23 cellular contexts compared by ENCODE assay signal in the genomic region with DNA sequence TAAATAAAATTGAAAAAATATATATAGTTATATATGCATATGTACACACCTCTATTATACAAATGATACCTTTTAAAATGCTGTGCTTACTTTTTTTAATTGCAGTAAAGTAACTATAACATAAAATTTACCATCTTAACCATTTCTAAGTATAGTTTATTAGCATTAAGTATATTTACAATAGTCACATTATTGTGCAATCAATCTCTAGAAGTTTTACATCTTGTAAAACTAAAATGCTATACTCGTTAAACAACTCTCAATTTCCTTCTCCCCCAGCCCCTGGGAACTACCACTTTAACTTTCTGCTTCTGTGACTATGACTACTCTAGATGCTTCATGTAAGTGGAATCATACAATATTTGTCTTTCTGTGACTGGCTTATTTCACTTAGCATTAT.
DNase-seq lines count a peak whose midpoint lies in the region; ATAC-seq and TF ChIP-seq lines count a peak whose summit lies in the region.
"Had no signal": no experiment of that assay in that cellular context is flagged by ENCODE, and none has a peak within 500 bp of the region (broad histone marks: within the 10 kb centered on the region; RNA-seq: fewer than 3 reads in every experiment).

No MANE protein-coding gene starts in this region.

- no peak overlapping the region for H3K4me3 ChIP-seq in LNCaP clone FGC (ENCODE audit: low read depth, low read length)
- H3K4me3 ChIP-seq: HAP-1, SJSA1 had no signal

- H3K27me3 Mint-ChIP-seq in WTC11 (ENCODE audit: low read depth) = no peaks in the 10 kb centered on the region
- peaks cover 3 to 8% of the 10 kb centered on the region in 2 donors for H3K27me3 Mint-ChIP-seq in natural killer cell treated with Interleukin-12 subunit alpha and Interleukin-12 subunit beta and Interleukin-15 and Interleukin-18, amount 100 ng/mL, for 72 hours

- no peak for TF ChIP-seq POLR2A in GM18505 (IDR thresholded peaks at IDR 0.05; ENCODE audit: borderline replicate concordance, extremely low read depth, insufficient read depth, insufficient read length)

- peaks cover 70% of the 10 kb centered on the region for H3K4me1 Mint-ChIP-seq in WTC11
- H3K4me1 Mint-ChIP-seq in natural killer cell treated with Interleukin-12 subunit alpha and Interleukin-12 subunit beta and Interleukin-15 and Interleukin-18, amount 100 ng/mL, for 72 hours (ENCODE audit: low read depth in 2 of 2) = no peaks in the 10 kb centered on the region
- H3K4me1 Mint-ChIP-seq: B cell; CD8-positive, alpha-beta memory T cell had no signal

- no peak overlapping the region for H3K4me3 Mint-ChIP-seq in WTC11
- no peak overlapping the region for H3K4me3 Mint-ChIP-seq in natural killer cell treated with Interleukin-12 subunit alpha and Interleukin-12 subunit beta and Interleukin-15 and Interleukin-18, amount 100 ng/mL, for 72 hours
- H3K4me3 Mint-ChIP-seq: B cell; CD8-positive, alpha-beta memory T cell; HFFc6 had no signal

- H3K36me3 Mint-ChIP-seq in WTC11 = peaks cover 12% of the 10 kb centered on the region
- H3K36me3 Mint-ChIP-seq in natural killer cell treated with Interleukin-12 subunit alpha and Interleukin-12 subunit beta and Interleukin-15 and Interleukin-18, amount 100 ng/mL, for 72 hours = no peaks in the 10 kb centered on the region

- POLR2A ChIA-PET in WTC11 (lab: Charles Lee) = no interaction called here

- peak overlapping the region; percentile 88 for H3K27ac Mint-ChIP-seq in WTC11
- no peak overlapping the region for H3K27ac Mint-ChIP-seq in natural killer cell treated with Interleukin-12 subunit alpha and Interleukin-12 subunit beta and Interleukin-15 and Interleukin-18, amount 100 ng/mL, for 72 hours
- H3K27ac Mint-ChIP-seq: B cell; CD8-positive, alpha-beta memory T cell had no signal

- TF ChIP-seq CTCF in LNCaP clone FGC (IDR thresholded peaks at IDR 0.05; ENCODE audit: control insufficient read depth, extremely low read depth, insufficient read depth) (no peak), WTC11 (IDR thresholded peaks at IDR 0.05) (no peak), GM10266 (IDR thresholded peaks at IDR 0.05; ENCODE audit: control insufficient read depth, insufficient read depth, low read depth, missing control alignments) (no peak)

- CTCF ChIA-PET in WTC11 (lab: Charles Lee) = interaction anchor here (1.0 kb wide), 1 partner anchor 54 kb away, joined by 5 read pairs; no protein-coding TSS in a partner anchor

- DNase-seq in LNCaP clone FGC (ENCODE audit: low read depth) (peak; percentile 8), WTC11 (ENCODE audit: low spot score) (no peak), epithelial cell of prostate (ENCODE audit: low read depth, low spot score) (no peak), GM10266 (ENCODE audit: extremely low spot score) (no peak)
- no peak for DNase-seq in natural killer cell treated with Interleukin-12 subunit alpha and Interleukin-12 subunit beta and Interleukin-15 and Interleukin-18, amount 100 ng/mL, for 72 hours (ENCODE audit: low spot score)
- DNase-seq: CD8-positive, alpha-beta memory T cell; DMS 273 treated with DMSO at 0.1 percent for 48 hours; DMS79 treated with DMSO at 0.1 percent for 48 hours; GOT3; HFFc6; Karpas-422; NCI-H1105 treated with DMSO at 0.1 percent for 48 hours; NCI-H2029; NCI-H446; NCI-H524 treated with DMSO at 0.1 percent for 48 hours; NCI-H774; Right ventricle myocardium superior had no signal

- peaks cover 3% of the 10 kb centered on the region for H3K9me3 Mint-ChIP-seq in WTC11
- peaks cover 5% of the 10 kb centered on the region for H3K9me3 Mint-ChIP-seq in natural killer cell treated with Interleukin-12 subunit alpha and Interleukin-12 subunit beta and Interleukin-15 and Interleukin-18, amount 100 ng/mL, for 72 hours

- peak overlapping the region; percentile 57 for H3K27ac ChIP-seq in epithelial cell of prostate
- H3K27ac ChIP-seq: C4-2B, SJSA1 had no signal

- ATAC-seq in WTC11 (no peak), esophagus mucosa (no peak), GM18505 (IDR thresholded peaks at IDR 0.05; ENCODE audit: unreplicated experiment) (no peak)
- ATAC-seq in natural killer cell treated with Interleukin-12 subunit alpha and Interleukin-12 subunit beta and Interleukin-15 and Interleukin-18, amount 100 ng/mL, for 72 hours = no peak

TF ChIP-seq in WTC11, 78 proteins besides CTCF, POLR2A, EP300 and RAD21:
- no peak for TF ChIP-seq HMGA2 (CRISPR knock-in tag; IDR thresholded peaks at IDR 0.05)
- TF ChIP-seq SOX15 (CRISPR knock-in tag; IDR thresholded peaks at IDR 0.05) = no peak
